8 cellular contexts compared by ENCODE assay signal in the genomic region with DNA sequence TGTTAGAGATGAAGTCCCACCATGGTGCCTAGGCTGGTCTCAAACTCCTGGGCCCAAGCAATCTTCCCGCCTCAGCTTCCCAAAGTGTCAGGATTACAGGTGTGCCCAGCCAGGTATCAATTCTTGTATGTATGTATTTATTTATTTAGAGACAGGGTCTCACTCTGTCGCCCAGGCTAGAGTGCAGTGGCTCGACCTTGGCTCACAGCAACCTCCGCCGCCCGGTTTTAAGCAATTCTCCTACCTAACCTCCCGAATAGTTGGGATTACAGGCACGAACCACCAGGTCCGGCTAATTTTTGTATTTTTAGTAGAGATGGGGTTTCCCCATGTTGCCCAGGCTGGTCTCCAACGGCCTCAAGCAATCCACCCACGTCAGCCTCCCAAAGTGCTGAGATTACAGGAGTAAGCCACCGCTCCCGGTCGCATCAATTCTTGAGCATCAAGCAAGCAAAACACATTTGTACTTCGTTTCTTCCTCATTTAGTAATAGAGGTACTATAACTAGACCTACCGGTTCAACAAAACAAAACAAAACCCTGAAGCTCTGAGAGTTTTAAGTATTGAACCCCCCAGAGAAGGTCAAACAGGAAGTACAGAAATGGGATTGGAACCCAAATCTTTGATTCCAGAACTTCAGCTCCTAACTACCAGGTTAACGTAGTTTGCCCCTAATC. TPM values are rescaled to one million over a fixed set of nuclear protein-coding genes. Genes with fewer than 3 reads are reported as not detected.
DNase-seq lines count a peak whose midpoint lies in the region; ATAC-seq, FAIRE-seq and TF ChIP-seq lines count a peak whose summit lies in the region.

No MANE protein-coding gene starts in this region.

- H3K79me2 ChIP-seq in astrocyte (ENCODE audit: insufficient read depth, low read length) = peaks cover 36% of the 10 kb centered on the region

- H3K9ac ChIP-seq in astrocyte (ENCODE audit: low read length) = peak overlapping the region; percentile 74

- peak; percentile 66 for DNase-seq in SKM-1 treated with dmso at 0.1 percent for 144 hours (lab: John Stamatoyannopoulos, UW; ENCODE audit: unreplicated experiment)
- DNase-seq in SKM-1 (lab: John Stamatoyannopoulos, UW; ENCODE audit: unreplicated experiment) = no peak
- no peak for DNase-seq in LNCaP clone FGC (ENCODE audit: low read depth)
- DNase-seq in astrocyte (ENCODE audit: low read depth) = no peak
- DNase-seq in kidney tubule cell (ENCODE audit: low spot score) = peak; percentile 34

- peaks cover 2% of the 10 kb centered on the region for H3K9me3 Mint-ChIP-seq in astrocyte (ENCODE audit: unreplicated experiment)

- H3K4me3 ChIP-seq in LNCaP clone FGC (ENCODE audit: low read depth, low read length) (peak overlapping the region; percentile 57), astrocyte (ENCODE audit: insufficient read depth, low read depth, low read length) (peak overlapping the region; percentile 71)

- H3K4me1 Mint-ChIP-seq in astrocyte (ENCODE audit: low read depth, unreplicated experiment) = peaks cover 13% of the 10 kb centered on the region

- peak overlapping the region; percentile 86 for H2AFZ ChIP-seq in astrocyte (ENCODE audit: low read depth, low read length)

- TF ChIP-seq CTCF in LNCaP clone FGC (IDR thresholded peaks at IDR 0.05; ENCODE audit: control insufficient read depth, extremely low read depth, insufficient read depth) (no peak), astrocyte (IDR thresholded peaks at IDR 0.05; ENCODE audit: insufficient read depth, low read depth, low read length) (no peak)

- peaks cover 8% of the 10 kb centered on the region for H3K36me3 Mint-ChIP-seq in astrocyte (ENCODE audit: low read depth, unreplicated experiment)

- H3K27me3 Mint-ChIP-seq in astrocyte (ENCODE audit: low read depth, unreplicated experiment) = no peaks in the 10 kb centered on the region

- ATAC-seq in HG03442 (IDR thresholded peaks at IDR 0.05; ENCODE audit: unreplicated experiment) = no peak
- ATAC-seq in HG03139 (IDR thresholded peaks at IDR 0.05; ENCODE audit: unreplicated experiment) = no peak

- H3K36me3 ChIP-seq in astrocyte (ENCODE audit: insufficient read depth, low read length) = no peaks in the 10 kb centered on the region

- peak overlapping the region; percentile 85 for H3K4me3 Mint-ChIP-seq in astrocyte (ENCODE audit: unreplicated experiment)

- no peaks in the 10 kb centered on the region for H3K9me3 ChIP-seq in astrocyte (ENCODE audit: insufficient read depth, low read depth, low read length)

- H3K27ac Mint-ChIP-seq in astrocyte (ENCODE audit: unreplicated experiment) = peak overlapping the region; percentile 86

- no peaks in the 10 kb centered on the region for H3K27me3 ChIP-seq in astrocyte (ENCODE audit: insufficient read depth, low read length)

- H3K27ac ChIP-seq in astrocyte (ENCODE audit: low read depth, low read length) (peak overlapping the region; percentile 52), temporal lobe (ENCODE audit: low read depth, low read length) (peak overlapping the region; percentile 92)

- peaks cover 11% of the 10 kb centered on the region for H4K20me1 ChIP-seq in astrocyte (ENCODE audit: insufficient read depth, low read length)

- no peak for FAIRE-seq in astrocyte (lab: Jason Lieb, UNC)

- peak overlapping the region; percentile 89 for H3K4me2 ChIP-seq in astrocyte (ENCODE audit: low read length)

- H3K4me1 ChIP-seq in astrocyte (ENCODE audit: insufficient read depth, low read length) = peaks cover 7% of the 10 kb centered on the region

RNA-seq across cellular contexts. Expression of gene ZNF500, which starts 1.0 kb away (rescaled TPM):
- 12.2 and 14.6 TPM in 2 replicates for total RNA-seq in astrocyte
- 8.1 TPM for total RNA-seq in temporal lobe

RNA-seq across cellular contexts. Expression of gene SEPTIN12, which starts 20.1 kb away (rescaled TPM):
- 4.4 and 5.9 TPM in 2 replicates for total RNA-seq in astrocyte
- total RNA-seq in temporal lobe = not detected

RNA-seq across cellular contexts. Expression of gene SMIM22, which starts 27.2 kb away (rescaled TPM):
- not detected in 2 replicates for total RNA-seq in astrocyte
- total RNA-seq in temporal lobe = not detected

RNA-seq across cellular contexts. Expression of gene DNAAF8, which starts 33.7 kb away (rescaled TPM):
- 2.7 and 2.9 TPM in 2 replicates for total RNA-seq in astrocyte
- 0.49 TPM for total RNA-seq in temporal lobe

RNA-seq across cellular contexts. Expression of gene ANKS3, which starts 33.9 kb away (rescaled TPM):
- total RNA-seq in astrocyte = 23.7 and 27.2 TPM in 2 replicates
- total RNA-seq in temporal lobe = 18.2 TPM

Comparison
In these comparisons a context has a peak if more than half of its experiments do, and no peak if none do; other contexts are left out.
1. DNase-seq: peak in SKM-1 treated with dmso at 0.1 percent for 144 hours (single experiment) and kidney tubule cell (single experiment); none in SKM-1 (single experiment), LNCaP clone FGC (single experiment) and astrocyte (single experiment).